ENCODE assay signal across 16 cellular contexts in genomic region chr7:100723732-100724275, GRCh38. TPM values are rescaled to one million over a fixed set of nuclear protein-coding genes. Genes with fewer than 3 reads are reported as not detected.
DNase-seq lines count a peak whose midpoint lies in the region; ATAC-seq and TF ChIP-seq lines count a peak whose summit lies in the region.
"Had no signal": no experiment of that assay in that cellular context is flagged by ENCODE, and none has a peak within 500 bp of the region (broad histone marks: within the 10 kb centered on the region; RNA-seq: fewer than 3 reads in every experiment).

No MANE protein-coding gene starts in this region.

- H3K9me3 Mint-ChIP-seq in endothelial cell (ENCODE audit: unreplicated experiment), result no peaks in the 10 kb centered on the region
- peaks cover 3 to 4% of the 10 kb centered on the region in 2 donors for H3K9me3 Mint-ChIP-seq in stimulated activated naive B cell treated with anti-CD40 and anti-IgM and Interleukin-4, amounts not matched to agents 10 μg/mL and 1 μg/mL and 100 μg/mL, for 72 hours

- H3K23ac ChIP-seq in mesenchymal stem cell (ENCODE audit: low read length in 2 of 2) (no peak overlapping the region), trophoblast cell (ENCODE audit: low read length) (peak overlapping the region; percentile 38)

- H3K9me3 ChIP-seq in mesenchymal stem cell (ENCODE audit: control insufficient read depth, low read length) (no peaks in the 10 kb centered on the region), trophoblast cell (ENCODE audit: insufficient read depth, low read depth, low read length) (peaks cover 6% of the 10 kb centered on the region)
- H3K9me3 ChIP-seq: A549, BE2C had no signal

- H2BK12ac ChIP-seq in mesenchymal stem cell (ENCODE audit: low read length in 2 of 2), result peak overlapping the region in 1 of 2 experiments; percentile 45
- no peak overlapping the region for H2BK12ac ChIP-seq in trophoblast cell (ENCODE audit: low read length)

- H3K27me3 Mint-ChIP-seq in endothelial cell (ENCODE audit: unreplicated experiment), result peaks cover 26% of the 10 kb centered on the region
- H3K27me3 Mint-ChIP-seq in stimulated activated naive B cell treated with anti-CD40 and anti-IgM and Interleukin-4, amounts not matched to agents 10 μg/mL and 1 μg/mL and 100 μg/mL, for 72 hours, result peaks cover 63 to 77% of the 10 kb centered on the region in 2 donors

- H3K4me2 ChIP-seq in mesenchymal stem cell (ENCODE audit: low read length, poor library complexity, severe bottlenecking) (no peak overlapping the region), trophoblast cell (ENCODE audit: low read length) (no peak overlapping the region)
- H3K4me2 ChIP-seq: A549 had no signal

- no peak for TF ChIP-seq CTCF in endothelial cell (IDR thresholded peaks at IDR 0.05; ENCODE audit: unreplicated experiment)

- no peak overlapping the region for H2BK15ac ChIP-seq in mesenchymal stem cell (ENCODE audit: low read depth, poor library complexity, severe bottlenecking)

- WGBS in mesenchymal stem cell, result 83% methylated on average over 16 of the region's 16 CpGs
- WGBS in trophoblast cell (ENCODE audit: extremely low coverage, insufficient coverage, insufficient read length), result no CpG with 5 or more reads among the region's 16 CpGs

- H3K4me3 Mint-ChIP-seq in endothelial cell (ENCODE audit: unreplicated experiment), result peak overlapping the region; percentile 31
- no peak overlapping the region for H3K4me3 Mint-ChIP-seq in stimulated activated naive B cell treated with anti-CD40 and anti-IgM and Interleukin-4, amounts not matched to agents 10 μg/mL and 1 μg/mL and 100 μg/mL, for 72 hours
- H3K4me3 Mint-ChIP-seq: CD4-positive, alpha-beta memory T cell had no signal

- no peak overlapping the region for H2BK120ac ChIP-seq in mesenchymal stem cell (ENCODE audit: low read depth, low read length)
- no peak overlapping the region for H2BK120ac ChIP-seq in trophoblast cell (ENCODE audit: insufficient read depth, low read length, poor library complexity)

- H2AFZ ChIP-seq in mesenchymal stem cell (ENCODE audit: low read depth, low read length) (no peak overlapping the region), trophoblast cell (ENCODE audit: insufficient read depth, low read length, poor library complexity) (no peak overlapping the region)

- H4K8ac ChIP-seq in mesenchymal stem cell (ENCODE audit: low read length) (no peak overlapping the region), trophoblast cell (ENCODE audit: low read depth, low read length) (no peak overlapping the region)

- H3K4ac ChIP-seq in mesenchymal stem cell (ENCODE audit: low read depth in 1 of 2, low read length in 2 of 2) (no peak overlapping the region), trophoblast cell (ENCODE audit: low read depth, low read length) (no peak overlapping the region)

- no peak overlapping the region for H3K4me3 ChIP-seq in H7 (ENCODE audit: insufficient read depth, low read depth, low read length)
- no peak overlapping the region for H3K4me3 ChIP-seq in mesenchymal stem cell (ENCODE audit: insufficient read depth in 1 of 2, low read depth in 1 of 2, low read length in 2 of 2)
- H3K4me3 ChIP-seq in trophoblast cell (ENCODE audit: low read depth, low read length), result no peak overlapping the region
- H3K4me3 ChIP-seq: A549 had no signal

- peaks cover 9% of the 10 kb centered on the region for H3K4me1 ChIP-seq in mesenchymal stem cell (ENCODE audit: control insufficient read depth, insufficient read depth, low read depth, low read length)
- peaks cover 4 to 7% of the 10 kb centered on the region in 2 experiments for H3K4me1 ChIP-seq in trophoblast cell (ENCODE audit: control insufficient read depth in 1 of 2, insufficient read depth in 2 of 2, low read length in 2 of 2)
- H3K4me1 ChIP-seq: BE2C had no signal

- H3K36me3 Mint-ChIP-seq in endothelial cell (ENCODE audit: low read depth, unreplicated experiment), result peaks cover 7% of the 10 kb centered on the region
- peaks cover 3 to 8% of the 10 kb centered on the region in 2 donors for H3K36me3 Mint-ChIP-seq in stimulated activated naive B cell treated with anti-CD40 and anti-IgM and Interleukin-4, amounts not matched to agents 10 μg/mL and 1 μg/mL and 100 μg/mL, for 72 hours

- H3K18ac ChIP-seq in mesenchymal stem cell (ENCODE audit: low read depth in 1 of 2, low read length in 2 of 2), result no peak overlapping the region
- H3K18ac ChIP-seq in trophoblast cell (ENCODE audit: low read length), result no peak overlapping the region

- H3K9ac ChIP-seq in mesenchymal stem cell (ENCODE audit: low read length), result no peak overlapping the region
- no peak overlapping the region for H3K9ac ChIP-seq in trophoblast cell (ENCODE audit: low read length)

- H2BK5ac ChIP-seq in mesenchymal stem cell (ENCODE audit: low read depth, low read length, poor library complexity, severe bottlenecking) (no peak overlapping the region), trophoblast cell (ENCODE audit: low read depth, low read length, poor library complexity) (no peak overlapping the region)

- H3K36me3 ChIP-seq in H7 (replicated peaks; ENCODE audit: control insufficient read depth, insufficient read depth, low read length) (no peaks in the 10 kb centered on the region), mesenchymal stem cell (ENCODE audit: control insufficient read depth in 1 of 2, insufficient read depth in 2 of 2, low read depth in 1 of 2, low read length in 2 of 2) (peaks cover 0 to 3% of the 10 kb centered on the region in 2 experiments), trophoblast cell (ENCODE audit: control insufficient read depth in 1 of 2, insufficient read depth in 2 of 2, low read length in 2 of 2) (no peaks in the 10 kb centered on the region)
- H3K36me3 ChIP-seq: BE2C had no signal

- ATAC-seq in HG02798 (IDR thresholded peaks at IDR 0.05; ENCODE audit: poor library complexity, unreplicated experiment) (no peak), HG03097 (IDR thresholded peaks at IDR 0.05; ENCODE audit: low FRiP score, unreplicated experiment) (no peak)
- ATAC-seq in stimulated activated naive B cell treated with anti-CD40 and anti-IgM and Interleukin-4, amounts not matched to agents 10 μg/mL and 1 μg/mL and 100 μg/mL, for 72 hours (replicated peaks), result no peak
- ATAC-seq: A549 had no signal

- H3K27ac ChIP-seq in mesenchymal stem cell (ENCODE audit: low read length, poor library complexity, severe bottlenecking), result no peak overlapping the region
- no peak overlapping the region for H3K27ac ChIP-seq in trophoblast cell (ENCODE audit: low read depth, low read length)
- H3K27ac ChIP-seq: A549, C4-2B had no signal

- peaks cover 18% of the 10 kb centered on the region for H3K4me1 Mint-ChIP-seq in endothelial cell (ENCODE audit: unreplicated experiment)
- H3K4me1 Mint-ChIP-seq in stimulated activated naive B cell treated with anti-CD40 and anti-IgM and Interleukin-4, amounts not matched to agents 10 μg/mL and 1 μg/mL and 100 μg/mL, for 72 hours, result peaks cover 5 to 19% of the 10 kb centered on the region in 2 donors

- H3K27ac Mint-ChIP-seq in endothelial cell (ENCODE audit: unreplicated experiment), result no peak overlapping the region
- H3K27ac Mint-ChIP-seq in stimulated activated naive B cell treated with anti-CD40 and anti-IgM and Interleukin-4, amounts not matched to agents 10 μg/mL and 1 μg/mL and 100 μg/mL, for 72 hours, result no peak overlapping the region
- H3K27ac Mint-ChIP-seq: CD4-positive, alpha-beta memory T cell had no signal

- H3K27me3 ChIP-seq in H7 (ENCODE audit: control insufficient read depth, insufficient read depth, low read length), result peaks cover 29% of the 10 kb centered on the region
- H3K27me3 ChIP-seq in mesenchymal stem cell (ENCODE audit: control insufficient read depth in 1 of 2, insufficient read depth in 1 of 2, low read length in 2 of 2), result peaks cover 45 to 58% of the 10 kb centered on the region in 2 experiments
- H3K27me3 ChIP-seq in trophoblast cell (ENCODE audit: insufficient read depth, low read length), result peaks cover 21% of the 10 kb centered on the region

- H4K91ac ChIP-seq in mesenchymal stem cell (ENCODE audit: low read length) (peak overlapping the region; percentile 10), trophoblast cell (ENCODE audit: low read depth, low read length) (no peak overlapping the region)

- DNase-seq in H7 (peak; percentile 8), endothelial cell (ENCODE audit: low spot score) (no peak), mesenchymal stem cell (no peak), trophoblast cell (no peak)
- no peak for DNase-seq in stimulated activated naive B cell treated with anti-CD40 and anti-IgM and Interleukin-4, amounts not matched to agents 10 μg/mL and 1 μg/mL and 100 μg/mL, for 72 hours
- DNase-seq: BE2C; CD4-positive, alpha-beta memory T cell; DMS153; DMS79 treated with DMSO at 0.1 percent for 48 hours; EL; GDM1 had no signal

- H2AK5ac ChIP-seq in mesenchymal stem cell (ENCODE audit: low read length, severe bottlenecking) (no peak overlapping the region), trophoblast cell (ENCODE audit: low read length) (no peak overlapping the region)

- no peak overlapping the region for H3K14ac ChIP-seq in mesenchymal stem cell (ENCODE audit: low read length in 2 of 2)
- H3K14ac ChIP-seq in trophoblast cell (ENCODE audit: low read length), result no peak overlapping the region

- no peaks in the 10 kb centered on the region for H3K79me1 ChIP-seq in mesenchymal stem cell (replicated peaks; ENCODE audit: low read length, poor library complexity, severe bottlenecking)
- no peaks in the 10 kb centered on the region for H3K79me1 ChIP-seq in trophoblast cell (ENCODE audit: low read length)

- no peaks in the 10 kb centered on the region for H3K79me2 ChIP-seq in trophoblast cell (ENCODE audit: control insufficient read depth, insufficient read depth, low read length, poor library complexity)

- no peak overlapping the region for H4K12ac ChIP-seq in trophoblast cell (ENCODE audit: low read depth, low read length)

RNA-seq across cellular contexts. Expression of gene EPO, which starts 3.5 kb away (rescaled TPM):
- 0.15 TPM in 1 of 2 replicates, not detected in the other for total RNA-seq in H7 (2014; rRNA removed; shearing (Covaris generic))
- 0.33 TPM for total RNA-seq in endothelial cell (ENCODE audit: unreplicated experiment)
- polyA plus RNA-seq in mesenchymal stem cell (2013, experiment 1 of 2), result 0.03 TPM
- 0.03 TPM for polyA plus RNA-seq in mesenchymal stem cell (2013, experiment 2 of 2)
- polyA plus RNA-seq in trophoblast cell (2013), result 0.48 and 0.65 TPM in 2 replicates
- total RNA-seq: CD4-positive, alpha-beta memory T cell had no signal
- polyA plus RNA-seq: A549; AG04450; CD4-positive, alpha-beta memory T cell had no signal

RNA-seq across cellular contexts. Expression of gene ZAN, which starts 9.6 kb away (rescaled TPM):
- 0.03 TPM in 1 of 2 replicates, not detected in the other for total RNA-seq in H7 (2014; rRNA removed; shearing (Covaris generic))
- total RNA-seq in endothelial cell (ENCODE audit: unreplicated experiment), result 0.05 TPM
- not detected for polyA plus RNA-seq in mesenchymal stem cell (2013, experiment 1 of 2)
- polyA plus RNA-seq in mesenchymal stem cell (2013, experiment 2 of 2), result not detected
- not detected in 2 replicates for polyA plus RNA-seq in trophoblast cell (2013)
- total RNA-seq: CD4-positive, alpha-beta memory T cell had no signal
- polyA plus RNA-seq: A549; AG04450; CD4-positive, alpha-beta memory T cell had no signal

RNA-seq across cellular contexts. Expression of gene POP7, which starts 17.9 kb away (rescaled TPM):
- total RNA-seq in H7 (2014; rRNA removed; shearing (Covaris generic)), result 95.0 and 128 TPM in 2 replicates
- 30.6 TPM for total RNA-seq in endothelial cell (ENCODE audit: unreplicated experiment)
- 32.8 TPM for polyA plus RNA-seq in mesenchymal stem cell (2013, experiment 1 of 2)
- 33.6 TPM for polyA plus RNA-seq in mesenchymal stem cell (2013, experiment 2 of 2)
- polyA plus RNA-seq in trophoblast cell (2013), result 78.2 and 84.1 TPM in 2 replicates

RNA-seq across cellular contexts. Expression of gene GIGYF1, which starts 29.8 kb away (rescaled TPM):
- total RNA-seq in H7 (2014; rRNA removed; shearing (Covaris generic)), result 48.2 and 66.4 TPM in 2 replicates
- total RNA-seq in endothelial cell (ENCODE audit: unreplicated experiment), result 70.6 TPM
- 13.2 TPM for polyA plus RNA-seq in mesenchymal stem cell (2013, experiment 1 of 2)
- 12.0 TPM for polyA plus RNA-seq in mesenchymal stem cell (2013, experiment 2 of 2)
- polyA plus RNA-seq in trophoblast cell (2013), result 16.4 and 17.3 TPM in 2 replicates

RNA-seq across cellular contexts. Expression of gene GNB2, which starts 50.3 kb away (rescaled TPM):
- total RNA-seq in H7 (2014; rRNA removed; shearing (Covaris generic)), result 108 and 122 TPM in 2 replicates
- total RNA-seq in endothelial cell (ENCODE audit: unreplicated experiment), result 336 TPM
- polyA plus RNA-seq in mesenchymal stem cell (2013, experiment 1 of 2), result 145 TPM
- polyA plus RNA-seq in mesenchymal stem cell (2013, experiment 2 of 2), result 145 TPM
- polyA plus RNA-seq in trophoblast cell (2013), result 144 and 147 TPM in 2 replicates
